ENCODE assay signal across 1 cellular context in genomic region chr4:123505457-123506310, GRCh38.
TF ChIP-seq lines count a peak whose summit lies in the region.

No MANE protein-coding gene starts in this region.

TF ChIP-seq in HepG2, 621 proteins besides CTCF, POLR2A, EP300 and RAD21 (continued from another document and continues in another):
- TF ChIP-seq, protein P1, sequence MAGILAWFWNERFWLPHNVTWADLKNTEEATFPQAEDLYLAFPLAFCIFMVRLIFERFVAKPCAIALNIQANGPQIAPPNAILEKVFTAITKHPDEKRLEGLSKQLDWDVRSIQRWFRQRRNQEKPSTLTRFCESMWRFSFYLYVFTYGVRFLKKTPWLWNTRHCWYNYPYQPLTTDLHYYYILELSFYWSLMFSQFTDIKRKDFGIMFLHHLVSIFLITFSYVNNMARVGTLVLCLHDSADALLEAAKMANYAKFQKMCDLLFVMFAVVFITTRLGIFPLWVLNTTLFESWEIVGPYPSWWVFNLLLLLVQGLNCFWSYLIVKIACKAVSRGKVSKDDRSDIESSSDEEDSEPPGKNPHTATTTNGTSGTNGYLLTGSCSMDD (CRISPR knock-in tag; IDR thresholded peaks at IDR 0.05) = no peak
- no peak for TF ChIP-seq KDM1A (CRISPR knock-in tag; IDR thresholded peaks at IDR 0.05)
- TF ChIP-seq ZNF639 (CRISPR knock-in tag; conservative IDR thresholded peaks at IDR 0.05) = no peak; the same call in 1 of the 2 replicates
- TF ChIP-seq, protein P2, sequence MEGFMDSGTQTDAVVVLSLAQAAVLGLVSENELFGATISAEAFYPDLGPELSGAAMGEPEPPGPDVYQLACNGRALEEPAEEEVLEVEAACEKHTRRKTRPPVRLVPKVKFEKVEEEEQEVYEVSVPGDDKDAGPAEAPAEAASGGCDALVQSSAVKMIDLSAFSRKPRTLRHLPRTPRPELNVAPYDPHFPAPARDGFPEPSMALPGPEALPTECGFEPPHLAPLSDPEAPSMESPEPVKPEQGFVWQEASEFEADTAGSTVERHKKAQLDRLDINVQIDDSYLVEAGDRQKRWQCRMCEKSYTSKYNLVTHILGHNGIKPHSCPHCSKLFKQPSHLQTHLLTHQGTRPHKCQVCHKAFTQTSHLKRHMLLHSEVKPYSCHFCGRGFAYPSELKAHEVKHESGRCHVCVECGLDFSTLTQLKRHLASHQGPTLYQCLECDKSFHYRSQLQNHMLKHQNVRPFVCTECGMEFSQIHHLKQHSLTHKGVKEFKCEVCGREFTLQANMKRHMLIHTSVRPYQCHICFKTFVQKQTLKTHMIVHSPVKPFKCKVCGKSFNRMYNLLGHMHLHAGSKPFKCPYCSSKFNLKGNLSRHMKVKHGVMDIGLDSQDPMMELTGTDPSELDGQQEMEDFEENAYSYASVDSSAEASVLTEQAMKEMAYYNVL (CRISPR knock-in tag; IDR thresholded peaks at IDR 0.05; ENCODE audit: borderline replicate concordance) = no peak; the same call in 1 of the 2 replicates
- TF ChIP-seq LBX2 (CRISPR knock-in tag; IDR thresholded peaks at IDR 0.05; ENCODE audit: borderline replicate concordance) = 0 out of 2 replicates have a peak, but pooled peaks have one; percentile 52
- peak; percentile 78; the same call in 1 of the 2 replicates for TF ChIP-seq ZNF749 (CRISPR knock-in tag; IDR thresholded peaks at IDR 0.05; ENCODE audit: borderline replicate concordance)
- TF ChIP-seq ZNF337 (CRISPR knock-in tag; IDR thresholded peaks at IDR 0.05; ENCODE audit: borderline replicate concordance, low read depth) = peak; percentile 61; the same call in 1 of the 2 replicates
- TF ChIP-seq ZNF737 (CRISPR knock-in tag; IDR thresholded peaks at IDR 0.05; ENCODE audit: borderline replicate concordance) = no peak
- peak; percentile 67 for TF ChIP-seq CEBPG (CRISPR knock-in tag; IDR thresholded peaks at IDR 0.05)
- peak; percentile 62; the same call in 1 of the 2 replicates for TF ChIP-seq ZNF761 (CRISPR knock-in tag; conservative IDR thresholded peaks at IDR 0.05)
- TF ChIP-seq, protein P3, sequence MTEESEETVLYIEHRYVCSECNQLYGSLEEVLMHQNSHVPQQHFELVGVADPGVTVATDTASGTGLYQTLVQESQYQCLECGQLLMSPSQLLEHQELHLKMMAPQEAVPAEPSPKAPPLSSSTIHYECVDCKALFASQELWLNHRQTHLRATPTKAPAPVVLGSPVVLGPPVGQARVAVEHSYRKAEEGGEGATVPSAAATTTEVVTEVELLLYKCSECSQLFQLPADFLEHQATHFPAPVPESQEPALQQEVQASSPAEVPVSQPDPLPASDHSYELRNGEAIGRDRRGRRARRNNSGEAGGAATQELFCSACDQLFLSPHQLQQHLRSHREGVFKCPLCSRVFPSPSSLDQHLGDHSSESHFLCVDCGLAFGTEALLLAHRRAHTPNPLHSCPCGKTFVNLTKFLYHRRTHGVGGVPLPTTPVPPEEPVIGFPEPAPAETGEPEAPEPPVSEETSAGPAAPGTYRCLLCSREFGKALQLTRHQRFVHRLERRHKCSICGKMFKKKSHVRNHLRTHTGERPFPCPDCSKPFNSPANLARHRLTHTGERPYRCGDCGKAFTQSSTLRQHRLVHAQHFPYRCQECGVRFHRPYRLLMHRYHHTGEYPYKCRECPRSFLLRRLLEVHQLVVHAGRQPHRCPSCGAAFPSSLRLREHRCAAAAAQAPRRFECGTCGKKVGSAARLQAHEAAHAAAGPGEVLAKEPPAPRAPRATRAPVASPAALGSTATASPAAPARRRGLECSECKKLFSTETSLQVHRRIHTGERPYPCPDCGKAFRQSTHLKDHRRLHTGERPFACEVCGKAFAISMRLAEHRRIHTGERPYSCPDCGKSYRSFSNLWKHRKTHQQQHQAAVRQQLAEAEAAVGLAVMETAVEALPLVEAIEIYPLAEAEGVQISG (CRISPR knock-in tag; IDR thresholded peaks at IDR 0.05) = peak; percentile 74
- TF ChIP-seq TFE3 (CRISPR knock-in tag; IDR thresholded peaks at IDR 0.05) = peak; percentile 76; the same call in 1 of the 2 replicates
- TF ChIP-seq ZSCAN21 (CRISPR knock-in tag; IDR thresholded peaks at IDR 0.05; ENCODE audit: borderline replicate concordance) = peak; percentile 90
- peak; percentile 99 for TF ChIP-seq ETV5 (CRISPR knock-in tag; IDR thresholded peaks at IDR 0.05; ENCODE audit: borderline replicate concordance)
- peak; percentile 51; the same call in 1 of the 2 replicates for TF ChIP-seq ISX (CRISPR knock-in tag; conservative IDR thresholded peaks at IDR 0.05)
- TF ChIP-seq CCDC6 (CRISPR knock-in tag; IDR thresholded peaks at IDR 0.05) = peak; percentile 86; the same call in 1 of the 2 replicates
- TF ChIP-seq TMF1 (CRISPR knock-in tag; IDR thresholded peaks at IDR 0.05; ENCODE audit: low read depth) = no peak
- 0 out of 2 replicates have a peak, but pooled peaks have one; percentile 45 for TF ChIP-seq HNRNPL (IDR thresholded peaks at IDR 0.05; ENCODE audit: low read depth, low read length)
- TF ChIP-seq, protein P4, sequence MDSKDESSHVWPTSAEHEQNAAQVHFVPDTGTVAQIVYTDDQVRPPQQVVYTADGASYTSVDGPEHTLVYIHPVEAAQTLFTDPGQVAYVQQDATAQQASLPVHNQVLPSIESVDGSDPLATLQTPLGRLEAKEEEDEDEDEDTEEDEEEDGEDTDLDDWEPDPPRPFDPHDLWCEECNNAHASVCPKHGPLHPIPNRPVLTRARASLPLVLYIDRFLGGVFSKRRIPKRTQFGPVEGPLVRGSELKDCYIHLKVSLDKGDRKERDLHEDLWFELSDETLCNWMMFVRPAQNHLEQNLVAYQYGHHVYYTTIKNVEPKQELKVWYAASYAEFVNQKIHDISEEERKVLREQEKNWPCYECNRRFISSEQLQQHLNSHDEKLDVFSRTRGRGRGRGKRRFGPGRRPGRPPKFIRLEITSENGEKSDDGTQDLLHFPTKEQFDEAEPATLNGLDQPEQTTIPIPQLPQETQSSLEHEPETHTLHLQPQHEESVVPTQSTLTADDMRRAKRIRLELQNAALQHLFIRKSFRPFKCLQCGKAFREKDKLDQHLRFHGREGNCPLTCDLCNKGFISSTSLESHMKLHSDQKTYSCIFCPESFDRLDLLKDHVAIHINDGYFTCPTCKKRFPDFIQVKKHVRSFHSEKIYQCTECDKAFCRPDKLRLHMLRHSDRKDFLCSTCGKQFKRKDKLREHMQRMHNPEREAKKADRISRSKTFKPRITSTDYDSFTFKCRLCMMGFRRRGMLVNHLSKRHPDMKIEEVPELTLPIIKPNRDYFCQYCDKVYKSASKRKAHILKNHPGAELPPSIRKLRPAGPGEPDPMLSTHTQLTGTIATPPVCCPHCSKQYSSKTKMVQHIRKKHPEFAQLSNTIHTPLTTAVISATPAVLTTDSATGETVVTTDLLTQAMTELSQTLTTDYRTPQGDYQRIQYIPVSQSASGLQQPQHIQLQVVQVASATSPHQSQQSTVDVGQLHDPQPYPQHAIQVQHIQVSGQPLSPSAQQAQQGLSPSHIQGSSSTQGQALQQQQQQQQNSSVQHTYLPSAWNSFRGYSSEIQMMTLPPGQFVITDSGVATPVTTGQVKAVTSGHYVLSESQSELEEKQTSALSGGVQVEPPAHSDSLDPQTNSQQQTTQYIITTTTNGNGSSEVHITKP (CRISPR knock-in tag; IDR thresholded peaks at IDR 0.05; ENCODE audit: low read depth) = peak; percentile 99
- TF ChIP-seq, protein P5, sequence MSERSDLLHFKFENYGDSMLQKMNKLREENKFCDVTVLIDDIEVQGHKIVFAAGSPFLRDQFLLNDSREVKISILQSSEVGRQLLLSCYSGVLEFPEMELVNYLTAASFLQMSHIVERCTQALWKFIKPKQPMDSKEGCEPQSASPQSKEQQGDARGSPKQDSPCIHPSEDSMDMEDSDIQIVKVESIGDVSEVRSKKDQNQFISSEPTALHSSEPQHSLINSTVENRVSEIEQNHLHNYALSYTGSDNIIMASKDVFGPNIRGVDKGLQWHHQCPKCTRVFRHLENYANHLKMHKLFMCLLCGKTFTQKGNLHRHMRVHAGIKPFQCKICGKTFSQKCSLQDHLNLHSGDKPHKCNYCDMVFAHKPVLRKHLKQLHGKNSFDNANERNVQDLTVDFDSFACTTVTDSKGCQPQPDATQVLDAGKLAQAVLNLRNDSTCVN (CRISPR knock-in tag; IDR thresholded peaks at IDR 0.05; ENCODE audit: borderline replicate concordance) = peak; percentile 51; the same call in 1 of the 2 replicates
- peak; percentile 72 for TF ChIP-seq RFXAP (CRISPR knock-in tag; IDR thresholded peaks at IDR 0.05; ENCODE audit: borderline replicate concordance)
- TF ChIP-seq ZFP82 (CRISPR knock-in tag; IDR thresholded peaks at IDR 0.05; ENCODE audit: borderline replicate concordance) = no peak
- TF ChIP-seq NAIF1 (CRISPR knock-in tag; IDR thresholded peaks at IDR 0.05; ENCODE audit: borderline replicate concordance) = peak; percentile 86; the same call in 1 of the 2 replicates
- TF ChIP-seq, protein P6, sequence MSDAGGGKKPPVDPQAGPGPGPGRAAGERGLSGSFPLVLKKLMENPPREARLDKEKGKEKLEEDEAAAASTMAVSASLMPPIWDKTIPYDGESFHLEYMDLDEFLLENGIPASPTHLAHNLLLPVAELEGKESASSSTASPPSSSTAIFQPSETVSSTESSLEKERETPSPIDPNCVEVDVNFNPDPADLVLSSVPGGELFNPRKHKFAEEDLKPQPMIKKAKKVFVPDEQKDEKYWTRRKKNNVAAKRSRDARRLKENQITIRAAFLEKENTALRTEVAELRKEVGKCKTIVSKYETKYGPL (CRISPR knock-in tag; IDR thresholded peaks at IDR 0.05) = no peak
- no peak for TF ChIP-seq ZMAT5 (CRISPR knock-in tag; IDR thresholded peaks at IDR 0.05; ENCODE audit: borderline replicate concordance, low read depth)
- peak; percentile 94 for TF ChIP-seq ZBTB38 (CRISPR knock-in tag; IDR thresholded peaks at IDR 0.05)
- TF ChIP-seq, protein P7, sequence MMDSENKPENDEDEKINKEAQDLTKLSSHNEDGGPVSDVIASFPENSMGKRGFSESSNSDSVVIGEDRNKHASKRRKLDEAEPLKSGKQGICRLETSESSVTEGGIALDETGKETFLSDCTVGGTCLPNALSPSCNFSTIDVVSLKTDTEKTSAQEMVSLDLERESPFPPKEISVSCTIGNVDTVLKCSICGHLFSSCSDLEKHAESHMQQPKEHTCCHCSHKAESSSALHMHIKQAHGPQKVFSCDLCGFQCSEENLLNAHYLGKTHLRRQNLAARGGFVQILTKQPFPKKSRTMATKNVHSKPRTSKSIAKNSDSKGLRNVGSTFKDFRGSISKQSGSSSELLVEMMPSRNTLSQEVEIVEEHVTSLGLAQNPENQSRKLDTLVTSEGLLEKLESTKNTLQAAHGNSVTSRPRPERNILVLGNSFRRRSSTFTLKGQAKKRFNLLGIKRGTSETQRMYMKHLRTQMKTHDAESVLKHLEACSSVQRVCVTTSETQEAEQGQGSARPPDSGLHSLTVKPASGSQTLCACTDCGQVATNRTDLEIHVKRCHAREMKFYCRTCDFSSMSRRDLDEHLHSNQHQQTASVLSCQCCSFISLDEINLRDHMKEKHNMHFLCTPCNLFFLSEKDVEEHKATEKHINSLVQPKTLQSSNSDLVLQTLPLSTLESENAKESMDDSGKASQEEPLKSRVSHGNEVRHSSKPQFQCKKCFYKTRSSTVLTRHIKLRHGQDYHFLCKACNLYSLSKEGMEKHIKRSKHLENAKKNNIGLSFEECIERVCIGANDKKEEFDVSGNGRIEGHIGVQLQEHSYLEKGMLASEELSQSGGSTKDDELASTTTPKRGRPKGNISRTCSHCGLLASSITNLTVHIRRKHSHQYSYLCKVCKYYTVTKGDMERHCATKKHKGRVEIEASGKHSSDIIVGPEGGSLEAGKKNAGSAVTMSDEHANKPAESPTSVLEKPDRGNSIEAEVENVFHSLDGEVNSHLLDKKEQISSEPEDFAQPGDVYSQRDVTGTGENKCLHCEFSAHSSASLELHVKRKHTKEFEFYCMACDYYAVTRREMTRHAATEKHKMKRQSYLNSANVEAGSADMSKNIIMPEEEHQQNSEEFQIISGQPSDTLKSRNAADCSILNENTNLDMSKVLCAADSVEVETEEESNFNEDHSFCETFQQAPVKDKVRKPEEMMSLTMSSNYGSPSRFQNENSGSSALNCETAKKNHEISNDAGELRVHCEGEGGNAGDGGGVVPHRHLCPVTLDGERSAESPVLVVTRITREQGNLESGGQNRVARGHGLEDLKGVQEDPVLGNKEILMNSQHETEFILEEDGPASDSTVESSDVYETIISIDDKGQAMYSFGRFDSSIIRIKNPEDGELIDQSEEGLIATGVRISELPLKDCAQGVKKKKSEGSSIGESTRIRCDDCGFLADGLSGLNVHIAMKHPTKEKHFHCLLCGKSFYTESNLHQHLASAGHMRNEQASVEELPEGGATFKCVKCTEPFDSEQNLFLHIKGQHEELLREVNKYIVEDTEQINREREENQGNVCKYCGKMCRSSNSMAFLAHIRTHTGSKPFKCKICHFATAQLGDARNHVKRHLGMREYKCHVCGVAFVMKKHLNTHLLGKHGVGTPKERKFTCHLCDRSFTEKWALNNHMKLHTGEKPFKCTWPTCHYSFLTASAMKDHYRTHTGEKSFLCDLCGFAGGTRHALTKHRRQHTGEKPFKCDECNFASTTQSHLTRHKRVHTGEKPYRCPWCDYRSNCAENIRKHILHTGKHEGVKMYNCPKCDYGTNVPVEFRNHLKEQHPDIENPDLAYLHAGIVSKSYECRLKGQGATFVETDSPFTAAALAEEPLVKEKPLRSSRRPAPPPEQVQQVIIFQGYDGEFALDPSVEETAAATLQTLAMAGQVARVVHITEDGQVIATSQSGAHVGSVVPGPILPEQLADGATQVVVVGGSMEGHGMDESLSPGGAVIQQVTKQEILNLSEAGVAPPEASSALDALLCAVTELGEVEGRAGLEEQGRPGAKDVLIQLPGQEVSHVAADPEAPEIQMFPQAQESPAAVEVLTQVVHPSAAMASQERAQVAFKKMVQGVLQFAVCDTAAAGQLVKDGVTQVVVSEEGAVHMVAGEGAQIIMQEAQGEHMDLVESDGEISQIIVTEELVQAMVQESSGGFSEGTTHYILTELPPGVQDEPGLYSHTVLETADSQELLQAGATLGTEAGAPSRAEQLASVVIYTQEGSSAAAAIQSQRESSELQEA (CRISPR knock-in tag; IDR thresholded peaks at IDR 0.05; ENCODE audit: not compliant biosample characterization) = peak; percentile 54
